In genomic region chr19:3970808-3971598, GRCh38 we compare ENCODE assay signal across 8 cellular contexts. TPM values are rescaled to one million over a fixed set of nuclear protein-coding genes. Genes with fewer than 3 reads are reported as not detected.
DNase-seq lines count a peak whose midpoint lies in the region; ATAC-seq and TF ChIP-seq lines count a peak whose summit lies in the region.

DAPK3 (minus strand) TSS chr19:3971099; CDS start chr19:3969735, 1,364 bp downstream.

- intact Hi-C loops in testis (cut with DNase I; ENCODE audit: low total_unique reads), result no loop called here

- TF ChIP-seq CTCF in GM06990 (IDR thresholded peaks at IDR 0.05; ENCODE audit: insufficient read depth, low read length, poor library complexity, severe bottlenecking), result no peak
- no peak for TF ChIP-seq CTCF in omental fat pad (IDR thresholded peaks at IDR 0.05)
- peak in 1 of 3 experiments; percentile 59 for TF ChIP-seq CTCF in testis (IDR thresholded peaks at IDR 0.05)

- ATAC-seq in HG02588 (IDR thresholded peaks at IDR 0.05; ENCODE audit: unreplicated experiment) (peak; percentile 92), SK-N-SH treated with all-trans-retinoic acid at 6 μM for 48 hours (peak; percentile 77), omental fat pad (ENCODE audit: low FRiP score) (peak; percentile 91)

- H3K4me3 ChIP-seq in GM06990 (replicated peaks; ENCODE audit: low read depth, low read length), result peak within 1 kb of the TSS; percentile 98
- H3K4me3 ChIP-seq in testis, result peak within 1 kb of the TSS; percentile 82 to 92

- H3K27ac Mint-ChIP-seq in activated naive CD4-positive, alpha-beta T cell treated with anti-CD3 and anti-CD28 coated beads, Interleukin-2, amount 50 U/mL, for 24 hours, result peak within 1 kb of the TSS; percentile 84

- H3K9me3 Mint-ChIP-seq in activated naive CD4-positive, alpha-beta T cell treated with anti-CD3 and anti-CD28 coated beads, Interleukin-2, amount 50 U/mL, for 24 hours, result no peaks in the 10 kb centered on the region

- H3K27me3 ChIP-seq in GM06990 (replicated peaks; ENCODE audit: control insufficient read depth, insufficient read depth, low read length) (no peaks in the 10 kb centered on the region), testis (no peaks in the 10 kb centered on the region)

- DNase-seq in GM06990 (ENCODE audit: extremely low read depth, insufficient read length) (peak; percentile 97), NCI-H1092 (lab: John Stamatoyannopoulos, UW) (peak; percentile 97), glomerular endothelial cell (ENCODE audit: extremely low read depth, low read depth, low spot score) (no peak), omental fat pad (ENCODE audit: low spot score) (peak; percentile 79), testis (peak; percentile 99)

- WGBS in testis, 2 donors, result 1 to 4% methylated on average over 18 to 73 of the region's 73 CpGs

- peaks cover 28% of the 10 kb centered on the region for H3K4me1 Mint-ChIP-seq in activated naive CD4-positive, alpha-beta T cell treated with anti-CD3 and anti-CD28 coated beads, Interleukin-2, amount 50 U/mL, for 24 hours

- H3K27ac ChIP-seq in testis, result peak within 1 kb of the TSS; percentile 85 to 92

- H3K4me3 Mint-ChIP-seq in activated naive CD4-positive, alpha-beta T cell treated with anti-CD3 and anti-CD28 coated beads, Interleukin-2, amount 50 U/mL, for 24 hours, result peak within 1 kb of the TSS; percentile 94

- H3K36me3 Mint-ChIP-seq in activated naive CD4-positive, alpha-beta T cell treated with anti-CD3 and anti-CD28 coated beads, Interleukin-2, amount 50 U/mL, for 24 hours, result peaks cover 2% of the 10 kb centered on the region

- no peaks in the 10 kb centered on the region for H3K27me3 Mint-ChIP-seq in activated naive CD4-positive, alpha-beta T cell treated with anti-CD3 and anti-CD28 coated beads, Interleukin-2, amount 50 U/mL, for 24 hours

- no peaks in the 10 kb centered on the region for H3K9me3 ChIP-seq in testis

- H3K36me3 ChIP-seq in GM06990 (ENCODE audit: control insufficient read depth, insufficient read depth, low read length) (peaks cover 18% of the 10 kb centered on the region), testis (ENCODE audit: low read depth, missing control alignments) (no peaks in the 10 kb centered on the region)

- peak; percentile 86 for TF ChIP-seq POLR2A in testis (IDR thresholded peaks at IDR 0.05)

- H3K4me1 ChIP-seq in testis, result peaks cover 18% of the 10 kb centered on the region

TF ChIP-seq in SK-N-SH treated with all-trans-retinoic acid at 6 μM for 48 hours, 23 proteins besides CTCF, POLR2A, EP300 and RAD21:
- TF ChIP-seq TOX (CRISPR knock-in tag; IDR thresholded peaks at IDR 0.05; ENCODE audit: borderline replicate concordance) (no peak), ZFP3 (CRISPR knock-in tag; IDR thresholded peaks at IDR 0.05) (0 out of 2 replicates have a peak, but pooled peaks have one; percentile 31), ZFP30 (CRISPR knock-in tag; IDR thresholded peaks at IDR 0.05) (no peak), ZNF70 (CRISPR knock-in tag; IDR thresholded peaks at IDR 0.05) (no peak)

RNA-seq across cellular contexts. Expression of gene DAPK3, which starts in this region (rescaled TPM):
- total RNA-seq in glomerular endothelial cell, result 208 and 281 TPM in 2 replicates
- 10 to 100 TPM; 40.7 to 71.7 (median 56.9) TPM for total RNA-seq in omental fat pad
- 100 to 1,000 TPM; 102 to 111 TPM for total RNA-seq in testis
- 89.8 TPM for polyA plus RNA-seq in testis (ENCODE audit: insufficient read depth, low read depth, low replicate concordance)
